Comparison of ENCODE assay signal across 5 cellular contexts in genomic region chr17:60419875-60420274, GRCh38. TPM values are rescaled to one million over a fixed set of nuclear protein-coding genes. Genes with fewer than 3 reads are reported as not detected.
"Had no signal": no experiment of that assay in that cellular context is flagged by ENCODE, and none has a peak within 500 bp of the region (broad histone marks: within the 10 kb centered on the region; RNA-seq: fewer than 3 reads in every experiment).

No MANE protein-coding gene starts in this region.

RNA-seq across cellular contexts. Expression of gene CHCT1, which starts 2.4 kb away (rescaled TPM):
- total RNA-seq: HepG2, HT-29, HT1080, IMR-90, K562 had no signal
